ENCODE assay signal across 1 cellular context in the genomic region with DNA sequence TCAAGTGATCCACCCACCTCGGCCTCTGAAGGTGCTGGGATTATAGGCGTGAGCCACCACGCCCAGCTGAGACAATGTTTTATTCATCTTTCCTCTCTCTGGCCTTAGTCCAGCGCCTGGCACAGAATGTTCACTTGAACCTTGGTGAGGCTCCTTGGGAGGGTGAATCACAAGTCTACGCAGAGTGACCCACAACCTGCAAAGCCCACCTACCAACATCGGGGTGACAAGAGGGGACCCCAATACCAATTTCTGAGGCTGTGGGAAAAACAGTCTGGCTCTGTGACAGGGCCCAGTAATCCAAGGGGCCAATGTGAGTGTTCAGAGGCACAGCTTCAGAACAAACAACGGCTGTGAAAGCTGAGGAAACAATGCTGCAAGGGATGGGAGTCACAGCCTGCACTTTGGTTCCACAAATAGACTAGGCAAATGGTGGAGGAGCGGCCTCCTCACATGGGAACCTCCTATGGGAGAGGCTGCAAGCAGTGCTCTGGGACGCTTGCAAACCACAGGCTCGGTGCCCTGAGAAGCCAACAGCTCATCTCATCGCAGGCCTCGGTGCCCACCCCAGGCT.
A peak's percentile ranks its signal among the peaks of the same experiment; 100 is the strongest.
TF ChIP-seq lines count a peak whose summit lies in the region.

No MANE protein-coding gene starts in this region.

TF ChIP-seq in HepG2, 621 proteins besides CTCF, POLR2A, EP300 and RAD21 (continued from another document and continues in another):
- TF ChIP-seq ATF1 (CRISPR knock-in tag; IDR thresholded peaks at IDR 0.05) (no peak), ZNF354B (CRISPR knock-in tag; IDR thresholded peaks at IDR 0.05) (no peak), YEATS4 (CRISPR knock-in tag; IDR thresholded peaks at IDR 0.05; ENCODE audit: borderline replicate concordance) (peak; percentile 74), ZNF75D (CRISPR knock-in tag; IDR thresholded peaks at IDR 0.05; ENCODE audit: borderline replicate concordance) (no peak), ZNF781 (CRISPR knock-in tag; IDR thresholded peaks at IDR 0.05; ENCODE audit: borderline replicate concordance, not compliant biosample characterization) (no peak), ZNF761 (CRISPR knock-in tag; conservative IDR thresholded peaks at IDR 0.05) (peak; percentile 63; the same call in 1 of the 2 replicates), SCMH1 (CRISPR knock-in tag; IDR thresholded peaks at IDR 0.05; ENCODE audit: borderline replicate concordance) (no peak), ZFP37 (CRISPR knock-in tag; IDR thresholded peaks at IDR 0.05; ENCODE audit: borderline replicate concordance) (no peak), ZNF20 (CRISPR knock-in tag; IDR thresholded peaks at IDR 0.05) (no peak), NCOA2 (CRISPR knock-in tag; IDR thresholded peaks at IDR 0.05) (peak; percentile 80), ZNF549 (CRISPR knock-in tag; IDR thresholded peaks at IDR 0.05) (no peak), ZNF260 (CRISPR knock-in tag; IDR thresholded peaks at IDR 0.05; ENCODE audit: borderline replicate concordance, low read depth) (no peak), AKAP8 (CRISPR knock-in tag; IDR thresholded peaks at IDR 0.05) (no peak; the same call in 1 of the 2 replicates), ZNF441 (CRISPR knock-in tag; IDR thresholded peaks at IDR 0.05; ENCODE audit: borderline replicate concordance) (no peak), KLF16 (CRISPR knock-in tag; IDR thresholded peaks at IDR 0.05) (peak in 1 of 2 experiments; percentile 31; a peak in 1 of 4 replicates), ZBTB38 (CRISPR knock-in tag; IDR thresholded peaks at IDR 0.05) (peak; percentile 55; the same call in 1 of the 2 replicates), DR1 (CRISPR knock-in tag; IDR thresholded peaks at IDR 0.05) (peak; percentile 54; the same call in 1 of the 2 replicates), RFX3 (CRISPR knock-in tag; IDR thresholded peaks at IDR 0.05) (no peak), ZNF234 (CRISPR knock-in tag; conservative IDR thresholded peaks at IDR 0.05) (no peak), MXD4 (CRISPR knock-in tag; IDR thresholded peaks at IDR 0.05) (peak; percentile 28; the same call in 1 of the 2 replicates), ZNF263 (CRISPR knock-in tag; IDR thresholded peaks at IDR 0.05) (peak; percentile 72)
- TF ChIP-seq, protein P1, sequence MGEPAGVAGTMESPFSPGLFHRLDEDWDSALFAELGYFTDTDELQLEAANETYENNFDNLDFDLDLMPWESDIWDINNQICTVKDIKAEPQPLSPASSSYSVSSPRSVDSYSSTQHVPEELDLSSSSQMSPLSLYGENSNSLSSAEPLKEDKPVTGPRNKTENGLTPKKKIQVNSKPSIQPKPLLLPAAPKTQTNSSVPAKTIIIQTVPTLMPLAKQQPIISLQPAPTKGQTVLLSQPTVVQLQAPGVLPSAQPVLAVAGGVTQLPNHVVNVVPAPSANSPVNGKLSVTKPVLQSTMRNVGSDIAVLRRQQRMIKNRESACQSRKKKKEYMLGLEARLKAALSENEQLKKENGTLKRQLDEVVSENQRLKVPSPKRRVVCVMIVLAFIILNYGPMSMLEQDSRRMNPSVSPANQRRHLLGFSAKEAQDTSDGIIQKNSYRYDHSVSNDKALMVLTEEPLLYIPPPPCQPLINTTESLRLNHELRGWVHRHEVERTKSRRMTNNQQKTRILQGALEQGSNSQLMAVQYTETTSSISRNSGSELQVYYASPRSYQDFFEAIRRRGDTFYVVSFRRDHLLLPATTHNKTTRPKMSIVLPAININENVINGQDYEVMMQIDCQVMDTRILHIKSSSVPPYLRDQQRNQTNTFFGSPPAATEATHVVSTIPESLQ (CRISPR knock-in tag; conservative IDR thresholded peaks at IDR 0.05) = no peak
- TF ChIP-seq, protein P2, sequence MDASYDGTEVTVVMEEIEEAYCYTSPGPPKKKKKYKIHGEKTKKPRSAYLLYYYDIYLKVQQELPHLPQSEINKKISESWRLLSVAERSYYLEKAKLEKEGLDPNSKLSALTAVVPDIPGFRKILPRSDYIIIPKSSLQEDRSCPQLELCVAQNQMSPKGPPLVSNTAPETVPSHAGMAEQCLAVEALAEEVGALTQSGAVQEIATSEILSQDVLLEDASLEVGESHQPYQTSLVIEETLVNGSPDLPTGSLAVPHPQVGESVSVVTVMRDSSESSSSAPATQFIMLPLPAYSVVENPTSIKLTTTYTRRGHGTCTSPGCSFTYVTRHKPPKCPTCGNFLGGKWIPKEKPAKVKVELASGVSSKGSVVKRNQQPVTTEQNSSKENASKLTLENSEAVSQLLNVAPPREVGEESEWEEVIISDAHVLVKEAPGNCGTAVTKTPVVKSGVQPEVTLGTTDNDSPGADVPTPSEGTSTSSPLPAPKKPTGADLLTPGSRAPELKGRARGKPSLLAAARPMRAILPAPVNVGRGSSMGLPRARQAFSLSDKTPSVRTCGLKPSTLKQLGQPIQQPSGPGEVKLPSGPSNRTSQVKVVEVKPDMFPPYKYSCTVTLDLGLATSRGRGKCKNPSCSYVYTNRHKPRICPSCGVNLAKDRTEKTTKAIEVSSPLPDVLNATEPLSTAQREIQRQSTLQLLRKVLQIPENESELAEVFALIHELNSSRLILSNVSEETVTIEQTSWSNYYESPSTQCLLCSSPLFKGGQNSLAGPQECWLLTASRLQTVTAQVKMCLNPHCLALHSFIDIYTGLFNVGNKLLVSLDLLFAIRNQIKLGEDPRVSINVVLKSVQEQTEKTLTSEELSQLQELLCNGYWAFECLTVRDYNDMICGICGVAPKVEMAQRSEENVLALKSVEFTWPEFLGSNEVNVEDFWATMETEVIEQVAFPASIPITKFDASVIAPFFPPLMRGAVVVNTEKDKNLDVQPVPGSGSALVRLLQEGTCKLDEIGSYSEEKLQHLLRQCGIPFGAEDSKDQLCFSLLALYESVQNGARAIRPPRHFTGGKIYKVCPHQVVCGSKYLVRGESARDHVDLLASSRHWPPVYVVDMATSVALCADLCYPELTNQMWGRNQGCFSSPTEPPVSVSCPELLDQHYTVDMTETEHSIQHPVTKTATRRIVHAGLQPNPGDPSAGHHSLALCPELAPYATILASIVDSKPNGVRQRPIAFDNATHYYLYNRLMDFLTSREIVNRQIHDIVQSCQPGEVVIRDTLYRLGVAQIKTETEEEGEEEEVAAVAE (CRISPR knock-in tag; IDR thresholded peaks at IDR 0.05; ENCODE audit: borderline replicate concordance) = peak; percentile 63
- TF ChIP-seq, protein P3, sequence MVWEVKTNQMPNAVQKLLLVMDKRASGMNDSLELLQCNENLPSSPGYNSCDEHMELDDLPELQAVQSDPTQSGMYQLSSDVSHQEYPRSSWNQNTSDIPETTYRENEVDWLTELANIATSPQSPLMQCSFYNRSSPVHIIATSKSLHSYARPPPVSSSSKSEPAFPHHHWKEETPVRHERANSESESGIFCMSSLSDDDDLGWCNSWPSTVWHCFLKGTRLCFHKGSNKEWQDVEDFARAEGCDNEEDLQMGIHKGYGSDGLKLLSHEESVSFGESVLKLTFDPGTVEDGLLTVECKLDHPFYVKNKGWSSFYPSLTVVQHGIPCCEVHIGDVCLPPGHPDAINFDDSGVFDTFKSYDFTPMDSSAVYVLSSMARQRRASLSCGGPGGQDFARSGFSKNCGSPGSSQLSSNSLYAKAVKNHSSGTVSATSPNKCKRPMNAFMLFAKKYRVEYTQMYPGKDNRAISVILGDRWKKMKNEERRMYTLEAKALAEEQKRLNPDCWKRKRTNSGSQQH (CRISPR knock-in tag; IDR thresholded peaks at IDR 0.05; ENCODE audit: low read depth) = peak; percentile 32; the same call in 1 of the 2 replicates
- TF ChIP-seq, protein P4, sequence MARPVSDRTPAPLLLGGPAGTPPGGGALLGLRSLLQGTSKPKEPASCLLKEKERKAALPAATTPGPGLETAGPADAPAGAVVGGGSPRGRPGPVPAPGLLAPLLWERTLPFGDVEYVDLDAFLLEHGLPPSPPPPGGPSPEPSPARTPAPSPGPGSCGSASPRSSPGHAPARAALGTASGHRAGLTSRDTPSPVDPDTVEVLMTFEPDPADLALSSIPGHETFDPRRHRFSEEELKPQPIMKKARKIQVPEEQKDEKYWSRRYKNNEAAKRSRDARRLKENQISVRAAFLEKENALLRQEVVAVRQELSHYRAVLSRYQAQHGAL (CRISPR knock-in tag; IDR thresholded peaks at IDR 0.05; ENCODE audit: not compliant biosample characterization) = no peak
- TF ChIP-seq, protein P5, sequence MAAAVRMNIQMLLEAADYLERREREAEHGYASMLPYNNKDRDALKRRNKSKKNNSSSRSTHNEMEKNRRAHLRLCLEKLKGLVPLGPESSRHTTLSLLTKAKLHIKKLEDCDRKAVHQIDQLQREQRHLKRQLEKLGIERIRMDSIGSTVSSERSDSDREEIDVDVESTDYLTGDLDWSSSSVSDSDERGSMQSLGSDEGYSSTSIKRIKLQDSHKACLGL (CRISPR knock-in tag; IDR thresholded peaks at IDR 0.05) = no peak
- TF ChIP-seq, protein P6, sequence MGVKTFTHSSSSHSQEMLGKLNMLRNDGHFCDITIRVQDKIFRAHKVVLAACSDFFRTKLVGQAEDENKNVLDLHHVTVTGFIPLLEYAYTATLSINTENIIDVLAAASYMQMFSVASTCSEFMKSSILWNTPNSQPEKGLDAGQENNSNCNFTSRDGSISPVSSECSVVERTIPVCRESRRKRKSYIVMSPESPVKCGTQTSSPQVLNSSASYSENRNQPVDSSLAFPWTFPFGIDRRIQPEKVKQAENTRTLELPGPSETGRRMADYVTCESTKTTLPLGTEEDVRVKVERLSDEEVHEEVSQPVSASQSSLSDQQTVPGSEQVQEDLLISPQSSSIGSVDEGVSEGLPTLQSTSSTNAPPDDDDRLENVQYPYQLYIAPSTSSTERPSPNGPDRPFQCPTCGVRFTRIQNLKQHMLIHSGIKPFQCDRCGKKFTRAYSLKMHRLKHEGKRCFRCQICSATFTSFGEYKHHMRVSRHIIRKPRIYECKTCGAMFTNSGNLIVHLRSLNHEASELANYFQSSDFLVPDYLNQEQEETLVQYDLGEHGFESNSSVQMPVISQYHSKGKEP (CRISPR knock-in tag; IDR thresholded peaks at IDR 0.05) = no peak
- TF ChIP-seq, protein P7, sequence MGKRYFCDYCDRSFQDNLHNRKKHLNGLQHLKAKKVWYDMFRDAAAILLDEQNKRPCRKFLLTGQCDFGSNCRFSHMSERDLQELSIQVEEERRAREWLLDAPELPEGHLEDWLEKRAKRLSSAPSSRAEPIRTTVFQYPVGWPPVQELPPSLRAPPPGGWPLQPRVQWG (CRISPR knock-in tag; IDR thresholded peaks at IDR 0.05; ENCODE audit: borderline replicate concordance, low read depth) = no peak
- TF ChIP-seq, protein P8, sequence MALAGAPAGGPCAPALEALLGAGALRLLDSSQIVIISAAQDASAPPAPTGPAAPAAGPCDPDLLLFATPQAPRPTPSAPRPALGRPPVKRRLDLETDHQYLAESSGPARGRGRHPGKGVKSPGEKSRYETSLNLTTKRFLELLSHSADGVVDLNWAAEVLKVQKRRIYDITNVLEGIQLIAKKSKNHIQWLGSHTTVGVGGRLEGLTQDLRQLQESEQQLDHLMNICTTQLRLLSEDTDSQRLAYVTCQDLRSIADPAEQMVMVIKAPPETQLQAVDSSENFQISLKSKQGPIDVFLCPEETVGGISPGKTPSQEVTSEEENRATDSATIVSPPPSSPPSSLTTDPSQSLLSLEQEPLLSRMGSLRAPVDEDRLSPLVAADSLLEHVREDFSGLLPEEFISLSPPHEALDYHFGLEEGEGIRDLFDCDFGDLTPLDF (CRISPR knock-in tag; IDR thresholded peaks at IDR 0.05) = no peak
- TF ChIP-seq, protein P9, sequence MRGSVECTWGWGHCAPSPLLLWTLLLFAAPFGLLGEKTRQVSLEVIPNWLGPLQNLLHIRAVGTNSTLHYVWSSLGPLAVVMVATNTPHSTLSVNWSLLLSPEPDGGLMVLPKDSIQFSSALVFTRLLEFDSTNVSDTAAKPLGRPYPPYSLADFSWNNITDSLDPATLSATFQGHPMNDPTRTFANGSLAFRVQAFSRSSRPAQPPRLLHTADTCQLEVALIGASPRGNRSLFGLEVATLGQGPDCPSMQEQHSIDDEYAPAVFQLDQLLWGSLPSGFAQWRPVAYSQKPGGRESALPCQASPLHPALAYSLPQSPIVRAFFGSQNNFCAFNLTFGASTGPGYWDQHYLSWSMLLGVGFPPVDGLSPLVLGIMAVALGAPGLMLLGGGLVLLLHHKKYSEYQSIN (CRISPR knock-in tag; IDR thresholded peaks at IDR 0.05; ENCODE audit: borderline replicate concordance) = no peak
- TF ChIP-seq, protein P10, sequence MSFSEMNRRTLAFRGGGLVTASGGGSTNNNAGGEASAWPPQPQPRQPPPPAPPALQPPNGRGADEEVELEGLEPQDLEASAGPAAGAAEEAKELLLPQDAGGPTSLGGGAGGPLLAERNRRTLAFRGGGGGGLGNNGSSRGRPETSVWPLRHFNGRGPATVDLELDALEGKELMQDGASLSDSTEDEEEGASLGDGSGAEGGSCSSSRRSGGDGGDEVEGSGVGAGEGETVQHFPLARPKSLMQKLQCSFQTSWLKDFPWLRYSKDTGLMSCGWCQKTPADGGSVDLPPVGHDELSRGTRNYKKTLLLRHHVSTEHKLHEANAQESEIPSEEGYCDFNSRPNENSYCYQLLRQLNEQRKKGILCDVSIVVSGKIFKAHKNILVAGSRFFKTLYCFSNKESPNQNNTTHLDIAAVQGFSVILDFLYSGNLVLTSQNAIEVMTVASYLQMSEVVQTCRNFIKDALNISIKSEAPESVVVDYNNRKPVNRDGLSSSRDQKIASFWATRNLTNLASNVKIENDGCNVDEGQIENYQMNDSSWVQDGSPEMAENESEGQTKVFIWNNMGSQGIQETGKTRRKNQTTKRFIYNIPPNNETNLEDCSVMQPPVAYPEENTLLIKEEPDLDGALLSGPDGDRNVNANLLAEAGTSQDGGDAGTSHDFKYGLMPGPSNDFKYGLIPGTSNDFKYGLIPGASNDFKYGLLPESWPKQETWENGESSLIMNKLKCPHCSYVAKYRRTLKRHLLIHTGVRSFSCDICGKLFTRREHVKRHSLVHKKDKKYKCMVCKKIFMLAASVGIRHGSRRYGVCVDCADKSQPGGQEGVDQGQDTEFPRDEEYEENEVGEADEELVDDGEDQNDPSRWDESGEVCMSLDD (CRISPR knock-in tag; IDR thresholded peaks at IDR 0.05; ENCODE audit: borderline replicate concordance) = peak; percentile 98
- TF ChIP-seq, protein P11, sequence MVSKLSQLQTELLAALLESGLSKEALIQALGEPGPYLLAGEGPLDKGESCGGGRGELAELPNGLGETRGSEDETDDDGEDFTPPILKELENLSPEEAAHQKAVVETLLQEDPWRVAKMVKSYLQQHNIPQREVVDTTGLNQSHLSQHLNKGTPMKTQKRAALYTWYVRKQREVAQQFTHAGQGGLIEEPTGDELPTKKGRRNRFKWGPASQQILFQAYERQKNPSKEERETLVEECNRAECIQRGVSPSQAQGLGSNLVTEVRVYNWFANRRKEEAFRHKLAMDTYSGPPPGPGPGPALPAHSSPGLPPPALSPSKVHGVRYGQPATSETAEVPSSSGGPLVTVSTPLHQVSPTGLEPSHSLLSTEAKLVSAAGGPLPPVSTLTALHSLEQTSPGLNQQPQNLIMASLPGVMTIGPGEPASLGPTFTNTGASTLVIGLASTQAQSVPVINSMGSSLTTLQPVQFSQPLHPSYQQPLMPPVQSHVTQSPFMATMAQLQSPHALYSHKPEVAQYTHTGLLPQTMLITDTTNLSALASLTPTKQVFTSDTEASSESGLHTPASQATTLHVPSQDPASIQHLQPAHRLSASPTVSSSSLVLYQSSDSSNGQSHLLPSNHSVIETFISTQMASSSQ (IDR thresholded peaks at IDR 0.05; ENCODE audit: low read depth) = peak; percentile 82; the same call in 1 of the 2 replicates
- TF ChIP-seq, protein P11 (CRISPR knock-in tag; IDR thresholded peaks at IDR 0.05; ENCODE audit: borderline replicate concordance) = peak; percentile 87; the same call in 1 of the 2 replicates
